ENCODE assay signal across 8 cellular contexts in the genomic region with DNA sequence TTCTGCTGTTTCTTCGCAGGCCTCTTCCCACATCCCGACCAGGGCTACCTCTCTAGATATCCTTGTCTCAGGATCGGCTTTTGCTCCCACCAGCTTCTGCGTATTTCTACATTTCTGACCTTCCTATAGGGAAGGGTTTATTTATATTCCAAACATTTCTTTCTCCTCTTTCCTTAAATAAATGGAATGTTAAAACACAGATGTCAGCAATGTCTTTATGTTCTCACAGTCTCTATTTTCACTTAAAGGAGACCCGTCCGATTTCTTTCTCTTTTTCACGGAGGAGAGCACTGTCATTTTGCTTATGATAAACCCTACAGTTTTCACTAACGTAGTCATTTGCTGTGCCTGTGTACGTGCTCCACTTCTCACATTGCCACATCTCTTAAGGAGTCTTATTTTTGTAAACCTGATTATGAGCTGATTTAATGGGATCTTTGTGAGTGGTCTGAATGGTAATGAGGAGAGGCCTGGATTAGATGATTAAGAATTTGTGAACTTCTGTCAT. TPM values are rescaled to one million over a fixed set of nuclear protein-coding genes. Genes with fewer than 3 reads are reported as not detected.
DNase-seq lines count a peak whose midpoint lies in the region; ATAC-seq and TF ChIP-seq lines count a peak whose summit lies in the region.

No MANE protein-coding gene starts in this region.

- H3K27ac ChIP-seq in smooth muscle cell (ENCODE audit: low read depth) = no peak overlapping the region

- H3K36me3 Mint-ChIP-seq in CD14-positive monocyte (peaks cover 34 to 48% of the 10 kb centered on the region in 2 donors), glutamatergic neuron (ENCODE audit: unreplicated experiment) (peaks cover 25% of the 10 kb centered on the region)
- peaks cover 72% of the 10 kb centered on the region for H3K36me3 Mint-ChIP-seq in T-helper 2 cell treated with Interferon-gamma antibody and Interleukin-4, amounts not matched to agents 5 μg/mL and 100 μg/mL, for 36 hours (ENCODE audit: low read depth)

- H3K4me1 Mint-ChIP-seq in CD14-positive monocyte (peaks cover 15% of the 10 kb centered on the region), glutamatergic neuron (ENCODE audit: low read depth, unreplicated experiment) (peaks cover 6% of the 10 kb centered on the region)
- H3K4me1 Mint-ChIP-seq in T-helper 2 cell treated with Interferon-gamma antibody and Interleukin-4, amounts not matched to agents 5 μg/mL and 100 μg/mL, for 36 hours (ENCODE audit: low read depth) = peaks cover 17% of the 10 kb centered on the region

- H3K27me3 Mint-ChIP-seq in CD14-positive monocyte (ENCODE audit: low read depth in 3 of 3) (peaks cover 0 to 1% (median 0%) of the 10 kb centered on the region in 3 donors), glutamatergic neuron (ENCODE audit: unreplicated experiment) (peaks cover 4% of the 10 kb centered on the region)
- no peaks in the 10 kb centered on the region for H3K27me3 Mint-ChIP-seq in T-helper 2 cell treated with Interferon-gamma antibody and Interleukin-4, amounts not matched to agents 5 μg/mL and 100 μg/mL, for 36 hours (ENCODE audit: low read depth)

- no peak for ATAC-seq in GM19351 (IDR thresholded peaks at IDR 0.05; ENCODE audit: unreplicated experiment)

- no peaks in the 10 kb centered on the region for H4K20me1 ChIP-seq in smooth muscle cell (ENCODE audit: low read depth)

- no peaks in the 10 kb centered on the region for H3K27me3 ChIP-seq in smooth muscle cell (ENCODE audit: low read depth)

- H3K9me3 Mint-ChIP-seq in CD14-positive monocyte = peaks cover 31 to 70% (median 51%) of the 10 kb centered on the region in 7 donors
- peaks cover 42% of the 10 kb centered on the region for H3K9me3 Mint-ChIP-seq in T-helper 2 cell treated with Interferon-gamma antibody and Interleukin-4, amounts not matched to agents 5 μg/mL and 100 μg/mL, for 36 hours
- H3K9me3 Mint-ChIP-seq in glutamatergic neuron (ENCODE audit: unreplicated experiment) = peaks cover 14% of the 10 kb centered on the region

- H3K27ac Mint-ChIP-seq in CD14-positive monocyte = peak overlapping the region in 3 of 7 donors; percentile 25 to 97 (median 39)
- H3K27ac Mint-ChIP-seq in T-helper 2 cell treated with Interferon-gamma antibody and Interleukin-4, amounts not matched to agents 5 μg/mL and 100 μg/mL, for 36 hours = peak overlapping the region; percentile 92
- peak overlapping the region; percentile 60 for H3K27ac Mint-ChIP-seq in glutamatergic neuron (ENCODE audit: unreplicated experiment)

- DNase-seq in CD14-positive monocyte (ENCODE audit: low spot score) = no peak
- DNase-seq in HCEC 1CT = peak; percentile 8
- DNase-seq in T-helper 2 cell treated with Interferon-gamma antibody and Interleukin-4, amounts not matched to agents 5 μg/mL and 100 μg/mL, for 36 hours (ENCODE audit: low spot score) = no peak
- DNase-seq in glutamatergic neuron = no peak
- DNase-seq in smooth muscle cell (lab: John Stamatoyannopoulos, UW; ENCODE audit: unreplicated experiment) = no peak
- no peak for DNase-seq in activated gamma-delta T cell (lab: John Stamatoyannopoulos, UW)
- DNase-seq in cortex of kidney (lab: John Stamatoyannopoulos, UW) = no peak

- no peaks in the 10 kb centered on the region for H3K36me3 ChIP-seq in smooth muscle cell (ENCODE audit: low read depth)

- H3K4me1 ChIP-seq in smooth muscle cell (ENCODE audit: low read depth) = peaks cover 14% of the 10 kb centered on the region

- peak overlapping the region; percentile 93 for H3K4me2 ChIP-seq in smooth muscle cell

- no peaks in the 10 kb centered on the region for H3K9me3 ChIP-seq in smooth muscle cell (replicated peaks; ENCODE audit: low read depth)

- H2AFZ ChIP-seq in smooth muscle cell (ENCODE audit: low read depth) = peak overlapping the region; percentile 91

- WGBS in smooth muscle cell (ENCODE audit: low lambda C conversion rate) = 2% methylated on average over 9 of the region's 9 CpGs

- H3F3A ChIP-seq in smooth muscle cell (ENCODE audit: low read depth) = no peaks in the 10 kb centered on the region

- peak overlapping the region; percentile 94 for H3K4me3 ChIP-seq in smooth muscle cell

- intact Hi-C loops in CD14-positive monocyte (cut with micrococcal nuclease) = loop anchor here (5.0 to 10.0 kb wide), 2 partner anchors 325 to 427 kb away; a partner anchor contains a TSS

- TF ChIP-seq CTCF in CD14-positive monocyte (IDR thresholded peaks at IDR 0.05) (no peak), glutamatergic neuron (IDR thresholded peaks at IDR 0.05; ENCODE audit: partially characterized antibody, unreplicated experiment) (no peak), smooth muscle cell (IDR thresholded peaks at IDR 0.05; ENCODE audit: borderline replicate concordance, insufficient read depth, poor library complexity, severe bottlenecking) (no peak)

- peak overlapping the region; percentile 88 to 94 for H3K4me3 Mint-ChIP-seq in CD14-positive monocyte
- H3K4me3 Mint-ChIP-seq in T-helper 2 cell treated with Interferon-gamma antibody and Interleukin-4, amounts not matched to agents 5 μg/mL and 100 μg/mL, for 36 hours = peak overlapping the region; percentile 92
- peak overlapping the region; percentile 90 for H3K4me3 Mint-ChIP-seq in glutamatergic neuron (ENCODE audit: unreplicated experiment)

- H3K9ac ChIP-seq in smooth muscle cell (ENCODE audit: low read depth) = peak overlapping the region; percentile 93

- H3K79me2 ChIP-seq in smooth muscle cell (ENCODE audit: low read depth) = peaks cover 43% of the 10 kb centered on the region

RNA-seq across cellular contexts. Expression of a gene that starts 0.6 kb away (rescaled TPM):
- polyA plus RNA-seq in CD14-positive monocyte (under 1 TPM in 1 of 2 donors, not detected in 1; 0.16 TPM), smooth muscle cell (1.8 and 2.8 TPM in 2 replicates)
- total RNA-seq in glutamatergic neuron (ENCODE audit: unreplicated experiment) (5.8 TPM), smooth muscle cell (5.7 and 6.2 TPM in 2 replicates)

RNA-seq across cellular contexts. Expression of a gene that starts 0.8 kb away (rescaled TPM):
- 10 to 100 TPM; 19.1 to 26.4 TPM for polyA plus RNA-seq in CD14-positive monocyte
- total RNA-seq in glutamatergic neuron (ENCODE audit: unreplicated experiment) = 23.0 TPM
- total RNA-seq in smooth muscle cell = 24.5 and 27.0 TPM in 2 replicates
- polyA plus RNA-seq in smooth muscle cell = 12.1 and 12.2 TPM in 2 replicates

RNA-seq across cellular contexts. Expression of a gene that starts 32.8 kb away (rescaled TPM):
- polyA plus RNA-seq in CD14-positive monocyte (under 1 TPM; 0.08 to 0.59 TPM), smooth muscle cell (1.5 and 2.7 TPM in 2 replicates)
- total RNA-seq in glutamatergic neuron (ENCODE audit: unreplicated experiment) (6.2 TPM), smooth muscle cell (2.8 and 2.9 TPM in 2 replicates)

RNA-seq across cellular contexts. Expression of a gene that starts 49.8 kb away (rescaled TPM):
- under 1 TPM; 0.20 to 0.28 TPM for polyA plus RNA-seq in CD14-positive monocyte
- total RNA-seq in glutamatergic neuron (ENCODE audit: unreplicated experiment) = 0.32 TPM
- total RNA-seq in smooth muscle cell = 2.0 and 2.1 TPM in 2 replicates
- 0.47 and 0.72 TPM in 2 replicates for polyA plus RNA-seq in smooth muscle cell
